9 cellular contexts compared by ENCODE assay signal in genomic region chr6:96925290-96925687, GRCh38. TPM values are rescaled to one million over a fixed set of nuclear protein-coding genes. Genes with fewer than 3 reads are reported as not detected.
A peak's percentile ranks its signal among the peaks of the same experiment; 100 is the strongest.
DNase-seq lines count a peak whose midpoint lies in the region; ATAC-seq and TF ChIP-seq lines count a peak whose summit lies in the region.
"Had no signal": no experiment of that assay in that cellular context is flagged by ENCODE, and none has a peak within 500 bp of the region (broad histone marks: within the 10 kb centered on the region; RNA-seq: fewer than 3 reads in every experiment).

No MANE protein-coding gene starts in this region.

- no peak overlapping the region for H2BK15ac ChIP-seq in mesendoderm (replicated peaks; ENCODE audit: low read depth)

- H2AK5ac ChIP-seq in mesendoderm (ENCODE audit: low read length), result no peak overlapping the region

- no peak for TF ChIP-seq CTCF in AG04449 (IDR thresholded peaks at IDR 0.05; ENCODE audit: insufficient read depth, low read length, missing control alignments)
- TF ChIP-seq CTCF in mammary epithelial cell (conservative IDR thresholded peaks at IDR 0.05 in 1 of 2, IDR thresholded peaks at IDR 0.05 in 1 of 2; ENCODE audit: extremely low read depth in 1 of 2, insufficient read depth in 1 of 2, low read depth in 1 of 2, low read length in 2 of 2), result no peak

- BruUV-seq in mammary epithelial cell (replicated peaks; lab: Mats Ljungman, UMichigan), result no TSS peak

- no peak overlapping the region for H2BK120ac ChIP-seq in mesendoderm (ENCODE audit: low read depth, low read length)

- CTCF ChIA-PET in AG04449 (lab: Yijun Ruan, JAX) (interaction anchor here (2.8 kb wide), 1 partner anchor 27 kb away, joined by 7 read pairs; no protein-coding TSS in a partner anchor), mammary epithelial cell (lab: Charles Lee; ENCODE audit: low non-redundant PET) (no interaction called here)

- H3K4me3 ChIP-seq in AG04449 (ENCODE audit: low read depth, low read length) (peak overlapping the region; percentile 58; the same call in 1 of the 2 replicates), HUES64 (ENCODE audit: low read length) (peak overlapping the region; percentile 76), mammary epithelial cell (replicated peaks in 1 of 3; ENCODE audit: insufficient read depth in 1 of 3, low read depth in 2 of 3, low read length in 3 of 3) (peak overlapping the region in 1 of 3 experiments; percentile 75), muscle layer of duodenum (ENCODE audit: low read depth in 1 of 2, low read length in 2 of 2) (peak overlapping the region; percentile 68 to 84), mesendoderm (ENCODE audit: low read length) (no peak overlapping the region)

- H3K18ac ChIP-seq in mesendoderm (ENCODE audit: low read length), result no peak overlapping the region

- DNase-seq in AG04449 (ENCODE audit: low read depth, low spot score), result no peak
- DNase-seq in mammary epithelial cell, result no peak
- DNase-seq in mesendoderm, result no peak
- no peak for DNase-seq in putamen (ENCODE audit: low spot score)
- DNase-seq: stimulated activated CD4-positive, alpha-beta T cell treated with anti-CD3 and anti-CD28 coated beads, Interleukin-15, amount 100 ng/mL, for 24 hours had no signal

- H4K8ac ChIP-seq in mesendoderm (ENCODE audit: low read depth, low read length), result no peak overlapping the region

- no peak overlapping the region for H2AFZ ChIP-seq in mammary epithelial cell (ENCODE audit: low read depth, low read length)

- dilution Hi-C loops in mammary epithelial cell (cut with HindIII; ENCODE audit: low sequenced_read_pairs), result no loop called here

- H3K4me1 ChIP-seq in HUES64 (ENCODE audit: insufficient read depth, low read length) (no peaks in the 10 kb centered on the region), mammary epithelial cell (ENCODE audit: insufficient read depth, low read length) (peaks cover 10% of the 10 kb centered on the region), muscle layer of duodenum (ENCODE audit: control insufficient read depth in 1 of 2, insufficient read depth in 2 of 2, low read length in 2 of 2) (no peaks in the 10 kb centered on the region), mesendoderm (ENCODE audit: control insufficient read depth, low read depth, low read length) (no peaks in the 10 kb centered on the region)

- H3K27me3 ChIP-seq in HUES64 (ENCODE audit: insufficient read depth, low read length) (peaks cover 20% of the 10 kb centered on the region; the same call in 1 of the 2 replicates), mammary epithelial cell (ENCODE audit: insufficient read depth, low read length) (peaks cover 7% of the 10 kb centered on the region), muscle layer of duodenum (ENCODE audit: low read depth, low read length) (no peaks in the 10 kb centered on the region), mesendoderm (ENCODE audit: insufficient read depth, low read length, poor library complexity) (no peaks in the 10 kb centered on the region)

- H3K4ac ChIP-seq in mesendoderm (ENCODE audit: low read depth, low read length), result no peak overlapping the region

- no peak overlapping the region for H4K5ac ChIP-seq in mesendoderm (ENCODE audit: low read length)

- no peaks in the 10 kb centered on the region for H3K79me1 ChIP-seq in mesendoderm (ENCODE audit: low read length)

- ATAC-seq in HG03354 (IDR thresholded peaks at IDR 0.05; ENCODE audit: poor library complexity, severe bottlenecking, unreplicated experiment), result no peak
- no peak for ATAC-seq in GM18505 (IDR thresholded peaks at IDR 0.05; ENCODE audit: unreplicated experiment)

- H3K36me3 ChIP-seq in HUES64 (ENCODE audit: insufficient read depth, low read length), result no peaks in the 10 kb centered on the region
- no peaks in the 10 kb centered on the region for H3K36me3 ChIP-seq in mammary epithelial cell (ENCODE audit: insufficient read depth, low read length)
- H3K36me3 ChIP-seq in muscle layer of duodenum (ENCODE audit: control insufficient read depth in 1 of 2, insufficient read depth in 2 of 2, low read length in 2 of 2), result no peaks in the 10 kb centered on the region
- no peaks in the 10 kb centered on the region for H3K36me3 ChIP-seq in mesendoderm (ENCODE audit: control insufficient read depth, insufficient read depth, low read length)

- H3K23ac ChIP-seq in mesendoderm (ENCODE audit: low read length), result no peak overlapping the region

- no peak overlapping the region for H3K56ac ChIP-seq in mesendoderm (ENCODE audit: low read length)

- H3K9me3 ChIP-seq in HUES64 (ENCODE audit: insufficient read depth, low read depth, low read length), result no peaks in the 10 kb centered on the region
- no peaks in the 10 kb centered on the region for H3K9me3 ChIP-seq in mammary epithelial cell (replicated peaks; ENCODE audit: insufficient read depth, low read length)
- no peaks in the 10 kb centered on the region for H3K9me3 ChIP-seq in muscle layer of duodenum (ENCODE audit: control insufficient read depth in 1 of 2, low read length in 2 of 2)

- intact Hi-C loops in mammary epithelial cell (cut with micrococcal nuclease), result no loop called here

- H3K79me2 ChIP-seq in mammary epithelial cell (ENCODE audit: insufficient read depth, low read length) (no peaks in the 10 kb centered on the region), mesendoderm (ENCODE audit: control insufficient read depth, insufficient read depth, low read length) (no peaks in the 10 kb centered on the region)

- H2BK5ac ChIP-seq in mesendoderm (ENCODE audit: low read length), result no peak overlapping the region

- 69% methylated on average over 8 of the region's 8 CpGs for WGBS in HUES64
- WGBS in mammary epithelial cell (ENCODE audit: low coverage, missing lambda C conversion rate), result 39% methylated on average over 8 of the region's 8 CpGs
- no CpG with 5 or more reads among the region's 8 CpGs for WGBS in mesendoderm (ENCODE audit: extremely low coverage, insufficient coverage, low lambda C conversion rate)

- H3K4me2 ChIP-seq in mammary epithelial cell (ENCODE audit: insufficient read depth, low read depth, low read length) (peak overlapping the region; percentile 99), mesendoderm (ENCODE audit: low read length) (no peak overlapping the region)

- H3K9ac ChIP-seq in HUES64 (ENCODE audit: low read depth, low read length), result no peak overlapping the region
- no peak overlapping the region for H3K9ac ChIP-seq in mammary epithelial cell (ENCODE audit: insufficient read depth, low read length)
- no peak overlapping the region for H3K9ac ChIP-seq in mesendoderm (ENCODE audit: low read length)

- no peak for TF ChIP-seq POLR2A in GM18505 (IDR thresholded peaks at IDR 0.05; ENCODE audit: borderline replicate concordance, extremely low read depth, insufficient read depth, insufficient read length)

- in situ Hi-C loops in mammary epithelial cell (cut with MboI; ENCODE audit: low sequenced_read_pairs in 2 of 2), result no loop called here

- H3K27ac ChIP-seq in HUES64 (ENCODE audit: low read depth, low read length) (no peak overlapping the region), mammary epithelial cell (ENCODE audit: insufficient read depth, low read depth, low read length) (no peak overlapping the region), muscle layer of duodenum (ENCODE audit: low read length) (no peak overlapping the region), mesendoderm (ENCODE audit: low read depth, low read length) (no peak overlapping the region)

- H4K20me1 ChIP-seq in mammary epithelial cell (ENCODE audit: insufficient read depth, low read length), result no peaks in the 10 kb centered on the region

- POLR2A ChIA-PET in AG04449 (lab: Yijun Ruan, JAX), result no interaction called here

RNA-seq across cellular contexts. Expression of gene KLHL32, which starts 0.8 kb away (rescaled TPM):
- polyA plus RNA-seq in HUES64 (2013, experiment 1 of 2), result 0.25 TPM
- 0.63 TPM for polyA plus RNA-seq in HUES64 (2013, experiment 2 of 2)
- total RNA-seq in mammary epithelial cell, result under 1 TPM in 1 of 2 donors, not detected in 1; under 0.01 TPM
- 0.03 TPM for polyA plus RNA-seq in mammary epithelial cell
- polyA minus RNA-seq in mammary epithelial cell, result not detected
- polyA plus RNA-seq in mesendoderm (2013, experiment 1 of 2), result 0.08 TPM
- polyA plus RNA-seq in mesendoderm (2013, experiment 2 of 2), result 0.07 TPM

RNA-seq across cellular contexts. Expression of gene NDUFAF4, which starts 27.6 kb away (rescaled TPM):
- polyA plus RNA-seq in HUES64 (2013, experiment 1 of 2), result 106 TPM
- 104 TPM for polyA plus RNA-seq in HUES64 (2013, experiment 2 of 2)
- 10 to 100 TPM in 1 of 2 donors, 1 to 10 TPM in 1; 8.5 to 48.8 TPM for total RNA-seq in mammary epithelial cell
- polyA plus RNA-seq in mammary epithelial cell, result 31.4 TPM
- 27.1 TPM for polyA minus RNA-seq in mammary epithelial cell
- polyA plus RNA-seq in mesendoderm (2013, experiment 1 of 2), result 114 TPM
- polyA plus RNA-seq in mesendoderm (2013, experiment 2 of 2), result 107 TPM
